ENCODE assay signal across 19 cellular contexts in genomic region chr1:109875874-109876273, GRCh38. TPM values are rescaled to one million over a fixed set of nuclear protein-coding genes. Genes with fewer than 3 reads are reported as not detected.
A peak's percentile ranks its signal among the peaks of the same experiment; 100 is the strongest.
DNase-seq lines count a peak whose midpoint lies in the region; ATAC-seq, FAIRE-seq and TF ChIP-seq lines count a peak whose summit lies in the region.
"Had no signal": no experiment of that assay in that cellular context is flagged by ENCODE, and none has a peak within 500 bp of the region (broad histone marks: within the 10 kb centered on the region; RNA-seq: fewer than 3 reads in every experiment).

No MANE protein-coding gene starts in this region.

- H4K20me1 ChIP-seq in H1 (replicated peaks in 1 of 2; ENCODE audit: control insufficient read depth in 1 of 2, insufficient read depth in 2 of 2, low read length in 2 of 2): no peaks in the 10 kb centered on the region

- H3K9ac ChIP-seq in H1 (replicated peaks in 1 of 4; ENCODE audit: extremely low read depth in 1 of 4, low read depth in 3 of 4, low read length in 3 of 4) (no peak overlapping the region), colonic mucosa (ENCODE audit: low read depth in 2 of 2, low read length in 2 of 2) (no peak overlapping the region)

- ATAC-seq in CD4-positive, CD25-positive, alpha-beta regulatory T cell (ENCODE audit: low read depth in 2 of 2): no peak
- no peak for ATAC-seq in stimulated activated naive B cell treated with anti-CD40 and anti-IgM and Interleukin-4, amounts not matched to agents 10 μg/mL and 1 μg/mL and 100 μg/mL, for 72 hours (replicated peaks)
- ATAC-seq: HepG2 had no signal

- no peak for TF ChIP-seq POLR2A in H1 (IDR thresholded peaks at IDR 0.05; ENCODE audit: control extremely low read depth in 1 of 2, low read depth in 2 of 2, low read length in 2 of 2)

- no peak overlapping the region for H3K18ac ChIP-seq in H1 (ENCODE audit: extremely low read depth, low read length)

- H3K27ac Mint-ChIP-seq in CD4-positive, CD25-positive, alpha-beta regulatory T cell: no peak overlapping the region
- peak overlapping the region; percentile 49 for H3K27ac Mint-ChIP-seq in stimulated activated naive B cell treated with anti-CD40 and anti-IgM and Interleukin-4, amounts not matched to agents 10 μg/mL and 1 μg/mL and 100 μg/mL, for 72 hours
- H3K27ac Mint-ChIP-seq in CD14-positive monocyte: no peak overlapping the region

- H3K36me3 ChIP-seq in CD4-positive, CD25-positive, alpha-beta regulatory T cell (ENCODE audit: control insufficient read depth, insufficient read depth, low read length): no peaks in the 10 kb centered on the region
- H3K36me3 ChIP-seq in H1 (ENCODE audit: control insufficient read depth in 2 of 4, insufficient read depth in 4 of 4, low read length in 3 of 4) (no peaks in the 10 kb centered on the region), colonic mucosa (no peaks in the 10 kb centered on the region)
- H3K36me3 ChIP-seq in effector memory CD4-positive, alpha-beta T cell (ENCODE audit: control insufficient read depth, insufficient read depth, low read length): no peaks in the 10 kb centered on the region

- H3K79me1 ChIP-seq in H1 (ENCODE audit: low read depth, low read length): no peaks in the 10 kb centered on the region

- peak overlapping the region; percentile 60 for H3K4me3 ChIP-seq in CD4-positive, CD25-positive, alpha-beta regulatory T cell (ENCODE audit: low read depth, low read length)
- H3K4me3 ChIP-seq in H1 (ENCODE audit: extremely low read depth in 1 of 4, insufficient read depth in 2 of 4, low read depth in 3 of 4, low read length in 4 of 4) (no peak overlapping the region), colonic mucosa (no peak overlapping the region)
- H3K4me3 ChIP-seq in effector memory CD4-positive, alpha-beta T cell (ENCODE audit: insufficient read depth, low read depth, low read length, poor library complexity, severe bottlenecking): no peak overlapping the region

- H2AK5ac ChIP-seq in H1 (ENCODE audit: low read depth, low read length): no peak overlapping the region

- no peak overlapping the region for H3K23ac ChIP-seq in H1 (ENCODE audit: insufficient read length)

- WGBS in H1 (ENCODE audit: extremely low coverage in 1 of 2, insufficient coverage in 1 of 2, insufficient read length in 1 of 2, insufficient replicate concordance in 2 of 2, low coverage in 1 of 2, low lambda C conversion rate in 2 of 2, missing lambda C conversion rate in 1 of 2), 2 experiments: 85 to 100% methylated on average over 3 to 6 of the region's 6 CpGs

- H3K4me1 Mint-ChIP-seq in CD4-positive, CD25-positive, alpha-beta regulatory T cell: peaks cover 18 to 42% (median 30%) of the 10 kb centered on the region in 4 donors
- H3K4me1 Mint-ChIP-seq in stimulated activated naive B cell treated with anti-CD40 and anti-IgM and Interleukin-4, amounts not matched to agents 10 μg/mL and 1 μg/mL and 100 μg/mL, for 72 hours: peaks cover 50 to 61% of the 10 kb centered on the region in 2 donors
- H3K4me1 Mint-ChIP-seq in CD14-positive monocyte: no peaks in the 10 kb centered on the region

- H2BK5ac ChIP-seq in H1 (ENCODE audit: low read depth, low read length): no peak overlapping the region

- no peak overlapping the region for H4K91ac ChIP-seq in H1 (replicated peaks; ENCODE audit: insufficient read length, low read length)

- H3K27ac ChIP-seq in CD4-positive, CD25-positive, alpha-beta regulatory T cell (ENCODE audit: insufficient read depth, low read length, poor library complexity, severe bottlenecking): no peak overlapping the region
- peak overlapping the region; percentile 64 for H3K27ac ChIP-seq in VCaP
- no peak overlapping the region for H3K27ac ChIP-seq in H1 (ENCODE audit: low read depth, low read length)
- H3K27ac ChIP-seq in effector memory CD4-positive, alpha-beta T cell (ENCODE audit: insufficient read depth, low read length, poor library complexity, severe bottlenecking): no peak overlapping the region
- no peak overlapping the region for H3K27ac ChIP-seq in colonic mucosa

- no peak for TF ChIP-seq CTCF in VCaP (conservative IDR thresholded peaks at IDR 0.05)
- TF ChIP-seq CTCF in H1 (IDR thresholded peaks at IDR 0.05; ENCODE audit: control extremely low read depth in 1 of 3, insufficient read depth in 1 of 3, low read depth in 1 of 3, low read length in 3 of 3): no peak
- no peak for TF ChIP-seq CTCF in CD14-positive monocyte (IDR thresholded peaks at IDR 0.05)
- no peak for TF ChIP-seq CTCF in colonic mucosa (IDR thresholded peaks at IDR 0.05)

- POLR2A ChIA-PET in H1 (lab: Charles Lee; ENCODE audit: partially characterized antibody): no interaction called here

- no peaks in the 10 kb centered on the region for H3K9me3 ChIP-seq in CD4-positive, CD25-positive, alpha-beta regulatory T cell (ENCODE audit: control insufficient read depth in 2 of 2, low read length in 2 of 2)
- H3K9me3 ChIP-seq in H1 (ENCODE audit: insufficient read depth in 2 of 2, low read depth in 1 of 2, low read length in 1 of 2) (no peaks in the 10 kb centered on the region), colonic mucosa (no peaks in the 10 kb centered on the region)
- no peaks in the 10 kb centered on the region for H3K9me3 ChIP-seq in effector memory CD4-positive, alpha-beta T cell (ENCODE audit: control insufficient read depth, low read length)

- no peaks in the 10 kb centered on the region for H3K9me3 Mint-ChIP-seq in CD4-positive, CD25-positive, alpha-beta regulatory T cell
- H3K9me3 Mint-ChIP-seq in stimulated activated naive B cell treated with anti-CD40 and anti-IgM and Interleukin-4, amounts not matched to agents 10 μg/mL and 1 μg/mL and 100 μg/mL, for 72 hours: no peaks in the 10 kb centered on the region
- H3K9me3 Mint-ChIP-seq in CD14-positive monocyte: peaks cover 0 to 2% (median 0%) of the 10 kb centered on the region in 7 donors

- intact Hi-C loops in CD14-positive monocyte (cut with micrococcal nuclease): no loop called here
- intact Hi-C loops in colonic mucosa (cut with DNase I): no loop called here

- H3K36me3 Mint-ChIP-seq in CD4-positive, CD25-positive, alpha-beta regulatory T cell: no peaks in the 10 kb centered on the region
- H3K36me3 Mint-ChIP-seq in stimulated activated naive B cell treated with anti-CD40 and anti-IgM and Interleukin-4, amounts not matched to agents 10 μg/mL and 1 μg/mL and 100 μg/mL, for 72 hours: no peaks in the 10 kb centered on the region
- H3K36me3 Mint-ChIP-seq in CD14-positive monocyte: no peaks in the 10 kb centered on the region

- H3K14ac ChIP-seq in H1 (ENCODE audit: insufficient read length): no peak overlapping the region

- 0 out of 2 replicates have a peak overlapping the region, but pooled peaks have one; percentile 52 for H2BK12ac ChIP-seq in H1 (ENCODE audit: low read depth, low read length)

- no peaks in the 10 kb centered on the region for H3K27me3 Mint-ChIP-seq in CD4-positive, CD25-positive, alpha-beta regulatory T cell
- peaks cover 7 to 19% of the 10 kb centered on the region in 2 donors for H3K27me3 Mint-ChIP-seq in stimulated activated naive B cell treated with anti-CD40 and anti-IgM and Interleukin-4, amounts not matched to agents 10 μg/mL and 1 μg/mL and 100 μg/mL, for 72 hours
- peaks cover 3 to 9% (median 9%) of the 10 kb centered on the region in 3 donors for H3K27me3 Mint-ChIP-seq in CD14-positive monocyte (ENCODE audit: low read depth in 3 of 3)

- H2BK20ac ChIP-seq in H1 (ENCODE audit: low read length): no peak overlapping the region

- H4K5ac ChIP-seq in H1 (ENCODE audit: insufficient read length, low read depth, low read length): no peak overlapping the region

- H2BK15ac ChIP-seq in H1 (ENCODE audit: low read length): no peak overlapping the region

- no peak for TF ChIP-seq RAD21 in H1 (IDR thresholded peaks at IDR 0.05 in 1 of 2, conservative IDR thresholded peaks at IDR 0.05 in 1 of 2; ENCODE audit: low read depth in 2 of 2, low read length in 2 of 2)

- H3K4me3 Mint-ChIP-seq in CD4-positive, CD25-positive, alpha-beta regulatory T cell: peak overlapping the region; percentile 8 to 50 (median 23)
- peak overlapping the region in 1 of 2 donors; percentile 21 for H3K4me3 Mint-ChIP-seq in stimulated activated naive B cell treated with anti-CD40 and anti-IgM and Interleukin-4, amounts not matched to agents 10 μg/mL and 1 μg/mL and 100 μg/mL, for 72 hours
- H3K4me3 Mint-ChIP-seq in CD14-positive monocyte: no peak overlapping the region

- no peak overlapping the region for H2AFZ ChIP-seq in H1 (ENCODE audit: low read length)

- no peak overlapping the region for H4K8ac ChIP-seq in H1 (ENCODE audit: extremely low read depth, insufficient read depth, low read length)

- no peaks in the 10 kb centered on the region for H3K27me3 ChIP-seq in CD4-positive, CD25-positive, alpha-beta regulatory T cell (ENCODE audit: control insufficient read depth, insufficient read depth, low read length)
- H3K27me3 ChIP-seq in H1 (replicated peaks in 1 of 4; ENCODE audit: control insufficient read depth in 3 of 4, extremely low read depth in 1 of 4, insufficient read depth in 3 of 4, low read length in 3 of 4) (no peaks in the 10 kb centered on the region), colonic mucosa (no peaks in the 10 kb centered on the region)
- no peaks in the 10 kb centered on the region for H3K27me3 ChIP-seq in effector memory CD4-positive, alpha-beta T cell (replicated peaks; ENCODE audit: control insufficient read depth, insufficient read depth, low read length, poor library complexity, severe bottlenecking)

- H3K23me2 ChIP-seq in H1 (ENCODE audit: low read depth, low read length): no peaks in the 10 kb centered on the region

- H3K4me1 ChIP-seq in CD4-positive, CD25-positive, alpha-beta regulatory T cell (ENCODE audit: control insufficient read depth, insufficient read depth, low read length, poor library complexity, severe bottlenecking): peaks cover 20% of the 10 kb centered on the region
- peaks cover 9 to 33% (median 12%) of the 10 kb centered on the region in 4 experiments for H3K4me1 ChIP-seq in H1 (replicated peaks in 1 of 4; ENCODE audit: control insufficient read depth in 3 of 4, insufficient read depth in 4 of 4, low read length in 3 of 4)
- H3K4me1 ChIP-seq in effector memory CD4-positive, alpha-beta T cell (ENCODE audit: control insufficient read depth, insufficient read depth, low read length, poor library complexity, severe bottlenecking): peaks cover 11% of the 10 kb centered on the region
- no peaks in the 10 kb centered on the region for H3K4me1 ChIP-seq in colonic mucosa

- no peak overlapping the region for H3K56ac ChIP-seq in H1 (replicated peaks; ENCODE audit: insufficient read length, low read depth, low read length)

- no peak overlapping the region for H2BK120ac ChIP-seq in H1 (replicated peaks; ENCODE audit: low read depth, low read length)

- H3K4me2 ChIP-seq in H1 (ENCODE audit: insufficient read depth in 1 of 2, low read depth in 2 of 2, low read length in 2 of 2): no peak overlapping the region

- DNase-seq in CD4-positive, CD25-positive, alpha-beta regulatory T cell: no peak
- no peak for DNase-seq in H1 (ENCODE audit: low read depth in 1 of 2, low spot score in 2 of 2)
- DNase-seq in stimulated activated naive B cell treated with anti-CD40 and anti-IgM and Interleukin-4, amounts not matched to agents 10 μg/mL and 1 μg/mL and 100 μg/mL, for 72 hours: no peak
- no peak for DNase-seq in CD14-positive monocyte (ENCODE audit: low spot score)
- no peak for DNase-seq in effector memory CD4-positive, alpha-beta T cell
- DNase-seq in COR-L47 (lab: John Stamatoyannopoulos, UW): no peak
- DNase-seq in colonic mucosa: no peak
- DNase-seq: Karpas-422, MM.1S, NCI-H1105, NCI-H187, NCI-H2171 treated with DMSO at 0.1 percent for 48 hours, NCI-H510A, SHP77 had no signal

- no peaks in the 10 kb centered on the region for H3K79me2 ChIP-seq in H1 (ENCODE audit: control insufficient read depth in 1 of 2, insufficient read depth in 2 of 2, low read length in 2 of 2)

- no peak for TF ChIP-seq EP300 in H1 (IDR thresholded peaks at IDR 0.05; ENCODE audit: borderline replicate concordance in 1 of 2, low read depth in 2 of 2, low read length in 2 of 2)

- no peak overlapping the region for H3K4ac ChIP-seq in H1 (replicated peaks; ENCODE audit: insufficient read length, low read depth, low read length)

- CTCF ChIA-PET in H1 (lab: Charles Lee; ENCODE audit: partially characterized antibody): interaction anchor here (1.6 kb wide), 2 partner anchors 13 to 48 kb away, joined by 4 read pairs; no protein-coding TSS in a partner anchor

- FAIRE-seq in H1 (lab: Jason Lieb, UNC): no peak
- FAIRE-seq: A204.1, D721Med, HepG2, RCC 7860 had no signal

RNA-seq across cellular contexts. Expression of gene CSF1, which starts 34.8 kb away (rescaled TPM):
- total RNA-seq in CD4-positive, CD25-positive, alpha-beta regulatory T cell: 28.4 TPM
- 10 to 100 TPM; 12.2 to 21.1 (median 16.1) TPM for polyA plus RNA-seq in CD4-positive, CD25-positive, alpha-beta regulatory T cell
- 2.0 and 3.3 TPM in 2 replicates for total RNA-seq in H1 (2021; fragmentation: NEBNext Ultra II Directional; extraction: Animal tissue kit (Norgen Biotek cat#: 25700))
- 4.2 and 5.4 TPM in 2 replicates for polyA plus RNA-seq in H1 (2011; rRNA removed)
- 3.4 TPM for polyA plus RNA-seq in H1 (2011; cell fraction: cytosol; rRNA removed)
- polyA plus RNA-seq in H1 (2011; cell fraction: nucleus; rRNA removed): 6.3 TPM
- polyA plus RNA-seq in H1 (2012, experiment 1 of 2): 2.0 to 4.0 TPM (median 3.2 TPM) in 4 replicates
- polyA plus RNA-seq in H1 (2012, experiment 2 of 2): 4.0 TPM
- 1.8 TPM for polyA plus RNA-seq in H1 (2013, experiment 1 of 2)
- polyA plus RNA-seq in H1 (2013, experiment 2 of 2): 1.5 TPM
- polyA minus RNA-seq in H1 (2011; rRNA and poly(A)+ RNA removed): 4.0 and 4.2 TPM in 2 replicates
- polyA minus RNA-seq in H1 (2011; cell fraction: cytosol; rRNA and poly(A)+ RNA removed): 4.2 TPM
- 2.6 TPM for polyA minus RNA-seq in H1 (2011; cell fraction: nucleus; rRNA and poly(A)+ RNA removed)
- polyA plus RNA-seq in CD14-positive monocyte: under 1 TPM; 0.11 to 0.38 TPM
- total RNA-seq in colonic mucosa: 10 to 100 TPM; 14.1 to 18.1 TPM

Comparison
In these comparisons a context has a peak if more than half of its experiments do, and no peak if none do; other contexts are left out.
1. H3K4me3 Mint-ChIP-seq: peak in CD4-positive, CD25-positive, alpha-beta regulatory T cell (4 of 4); none in CD14-positive monocyte (0 of 2).